Comparison of ENCODE assay signal across 14 cellular contexts in genomic region chr15:78210349-78210717, GRCh38. TPM values are rescaled to one million over a fixed set of nuclear protein-coding genes. Genes with fewer than 3 reads are reported as not detected.
A peak's percentile ranks its signal among the peaks of the same experiment; 100 is the strongest.
DNase-seq lines count a peak whose midpoint lies in the region; ATAC-seq and TF ChIP-seq lines count a peak whose summit lies in the region.
"Had no signal": no experiment of that assay in that cellular context is flagged by ENCODE, and none has a peak within 500 bp of the region (broad histone marks: within the 10 kb centered on the region; RNA-seq: fewer than 3 reads in every experiment).

No MANE protein-coding gene starts in this region.

- no peaks in the 10 kb centered on the region for H3K36me3 ChIP-seq in mucosa of descending colon (ENCODE audit: low read depth)

- ATAC-seq in mucosa of descending colon (peak; percentile 56), HG03460 (IDR thresholded peaks at IDR 0.05; ENCODE audit: unreplicated experiment) (no peak), HG02623 (IDR thresholded peaks at IDR 0.05; ENCODE audit: unreplicated experiment) (no peak)

- intact Hi-C loops in mucosa of descending colon (cut with DNase I, micrococcal nuclease), result no loop called here

- H3K27ac ChIP-seq in angular gyrus (ENCODE audit: low read depth, low read length) (peak overlapping the region; percentile 86), temporal lobe (ENCODE audit: low read depth, low read length) (peak overlapping the region; percentile 85)

- H3K4me3 ChIP-seq in mucosa of descending colon, result no peak overlapping the region

- no peak for TF ChIP-seq CTCF in mucosa of descending colon (IDR thresholded peaks at IDR 0.05)

- H3K4me1 ChIP-seq in mucosa of descending colon (ENCODE audit: low read depth), result peaks cover 30% of the 10 kb centered on the region

- H3K9me3 ChIP-seq in mucosa of descending colon, result no peaks in the 10 kb centered on the region

- peak; percentile 27 for DNase-seq in activated effector memory CD4-positive, alpha-beta T cell treated with anti-CD3 and anti-CD28 coated beads, Interleukin-2, amount 50 U/mL, for 16 hours
- no peak for DNase-seq in activated effector memory CD4-positive, alpha-beta T cell treated with Interleukin-2 at 50 U/mL for 16 hours
- DNase-seq in mucosa of descending colon, result peak in 1 of 3 donors; percentile 45
- no peak for DNase-seq in activated CD4-positive, alpha-beta T cell treated with anti-CD3 and anti-CD28 coated beads for 48 hours
- DNase-seq: activated CD4-positive, alpha-beta T cell treated with anti-CD3 and anti-CD28 coated beads for 4 hours; aorta; kidney glomerular epithelial cell had no signal

RNA-seq across cellular contexts. Expression of gene ACSBG1, which starts 24.0 kb away (rescaled TPM):
- 1 to 10 TPM in 1 of 3 donors, under 1 TPM in 2; 0.32 to 5.2 (median 0.53) TPM for total RNA-seq in mucosa of descending colon
- total RNA-seq in temporal lobe, result 3.0 TPM
- total RNA-seq: aorta; M059J; T-helper 1 cell treated with Interleukin-12 subunit alpha and Interleukin-12 subunit beta and Interleukin-4 antibody, amounts not matched to agents 30 ng/mL and 1 ng/mL, for 36 hours had no signal

RNA-seq across cellular contexts. Expression of gene DNAJA4, which starts 54.0 kb away (rescaled TPM):
- total RNA-seq in mucosa of descending colon, result 10 to 100 TPM; 33.8 to 52.8 (median 43.5) TPM
- total RNA-seq in temporal lobe, result 23.1 TPM
- total RNA-seq: OCI-LY7 had no signal
